1 cellular context compared by ENCODE assay signal in genomic region chr3:194632211-194632982, GRCh38.
TF ChIP-seq lines count a peak whose summit lies in the region.

No MANE protein-coding gene starts in this region.

TF ChIP-seq in HepG2, 621 proteins besides CTCF, POLR2A, EP300 and RAD21:
- TF ChIP-seq ZNF761 (CRISPR knock-in tag; conservative IDR thresholded peaks at IDR 0.05) (no peak), IKZF1 (IDR thresholded peaks at IDR 0.05) (no peak), HNF1A (IDR thresholded peaks at IDR 0.05; ENCODE audit: low read depth) (no peak), HNF1A (CRISPR knock-in tag; IDR thresholded peaks at IDR 0.05; ENCODE audit: borderline replicate concordance) (no peak), ZNF263 (CRISPR knock-in tag; IDR thresholded peaks at IDR 0.05) (0 out of 2 replicates have a peak, but pooled peaks have one; percentile 39), CREBL2 (CRISPR knock-in tag; IDR thresholded peaks at IDR 0.05; ENCODE audit: borderline replicate concordance) (no peak), ZNF567 (CRISPR knock-in tag; IDR thresholded peaks at IDR 0.05; ENCODE audit: borderline replicate concordance) (peak; percentile 10; the same call in 1 of the 2 replicates), TP53 (CRISPR knock-in tag; conservative IDR thresholded peaks at IDR 0.05) (no peak), XBP1 (CRISPR knock-in tag; IDR thresholded peaks at IDR 0.05) (no peak), ZFYVE20 (CRISPR knock-in tag; IDR thresholded peaks at IDR 0.05; ENCODE audit: borderline replicate concordance, low read depth) (no peak), ZNF709 (CRISPR knock-in tag; IDR thresholded peaks at IDR 0.05) (no peak), EED (CRISPR knock-in tag; IDR thresholded peaks at IDR 0.05) (no peak), DNMT1 (CRISPR knock-in tag; IDR thresholded peaks at IDR 0.05) (no peak), ZNF768 (CRISPR knock-in tag; IDR thresholded peaks at IDR 0.05) (peak; percentile 93)
TF ChIP-seq in HepG2: peak in this region for 3.
